ENCODE assay signal across 3 cellular contexts in the genomic region with DNA sequence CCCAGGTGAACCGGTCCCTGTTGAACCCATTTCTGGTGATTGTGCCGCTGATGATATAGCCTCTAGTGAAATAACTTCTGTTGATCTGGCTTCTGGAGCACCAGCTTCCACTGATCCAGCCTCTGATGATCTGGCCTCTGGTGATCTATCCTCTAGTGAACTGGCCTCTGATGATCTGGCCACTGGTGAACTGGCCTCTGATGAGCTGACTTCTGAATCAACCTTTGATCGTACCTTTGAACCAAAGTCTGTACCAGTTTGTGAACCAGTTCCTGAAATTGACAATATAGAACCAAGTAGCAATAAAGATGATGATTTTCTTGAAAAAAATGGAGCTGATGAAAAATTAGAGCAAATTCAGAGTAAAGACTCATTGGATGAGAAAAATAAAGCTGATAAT.
TF ChIP-seq lines count a peak whose summit lies in the region.

No MANE protein-coding gene starts in this region.

TF ChIP-seq in liver, 16 proteins besides CTCF, POLR2A, EP300 and RAD21:
- TF ChIP-seq, protein P1, sequence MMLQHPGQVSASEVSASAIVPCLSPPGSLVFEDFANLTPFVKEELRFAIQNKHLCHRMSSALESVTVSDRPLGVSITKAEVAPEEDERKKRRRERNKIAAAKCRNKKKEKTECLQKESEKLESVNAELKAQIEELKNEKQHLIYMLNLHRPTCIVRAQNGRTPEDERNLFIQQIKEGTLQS (IDR thresholded peaks at IDR 0.05) = no peak
- peak; percentile 46 to 63 for TF ChIP-seq HNF4A (conservative IDR thresholded peaks at IDR 0.05)

TF ChIP-seq in HepG2, 621 proteins besides CTCF, POLR2A, EP300 and RAD21:
- TF ChIP-seq, protein P2, sequence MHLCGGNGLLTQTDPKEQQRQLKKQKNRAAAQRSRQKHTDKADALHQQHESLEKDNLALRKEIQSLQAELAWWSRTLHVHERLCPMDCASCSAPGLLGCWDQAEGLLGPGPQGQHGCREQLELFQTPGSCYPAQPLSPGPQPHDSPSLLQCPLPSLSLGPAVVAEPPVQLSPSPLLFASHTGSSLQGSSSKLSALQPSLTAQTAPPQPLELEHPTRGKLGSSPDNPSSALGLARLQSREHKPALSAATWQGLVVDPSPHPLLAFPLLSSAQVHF (CRISPR knock-in tag; IDR thresholded peaks at IDR 0.05) = no peak
- TF ChIP-seq, protein P3, sequence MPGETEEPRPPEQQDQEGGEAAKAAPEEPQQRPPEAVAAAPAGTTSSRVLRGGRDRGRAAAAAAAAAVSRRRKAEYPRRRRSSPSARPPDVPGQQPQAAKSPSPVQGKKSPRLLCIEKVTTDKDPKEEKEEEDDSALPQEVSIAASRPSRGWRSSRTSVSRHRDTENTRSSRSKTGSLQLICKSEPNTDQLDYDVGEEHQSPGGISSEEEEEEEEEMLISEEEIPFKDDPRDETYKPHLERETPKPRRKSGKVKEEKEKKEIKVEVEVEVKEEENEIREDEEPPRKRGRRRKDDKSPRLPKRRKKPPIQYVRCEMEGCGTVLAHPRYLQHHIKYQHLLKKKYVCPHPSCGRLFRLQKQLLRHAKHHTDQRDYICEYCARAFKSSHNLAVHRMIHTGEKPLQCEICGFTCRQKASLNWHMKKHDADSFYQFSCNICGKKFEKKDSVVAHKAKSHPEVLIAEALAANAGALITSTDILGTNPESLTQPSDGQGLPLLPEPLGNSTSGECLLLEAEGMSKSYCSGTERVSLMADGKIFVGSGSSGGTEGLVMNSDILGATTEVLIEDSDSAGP (CRISPR knock-in tag; IDR thresholded peaks at IDR 0.05; ENCODE audit: borderline replicate concordance) = no peak
- TF ChIP-seq RXRA (CRISPR knock-in tag; IDR thresholded peaks at IDR 0.05) (no peak), RNF2 (conservative IDR thresholded peaks at IDR 0.05; ENCODE audit: low read depth) (no peak), ZSCAN29 (CRISPR knock-in tag; conservative IDR thresholded peaks at IDR 0.05) (no peak)
- TF ChIP-seq, protein P4, sequence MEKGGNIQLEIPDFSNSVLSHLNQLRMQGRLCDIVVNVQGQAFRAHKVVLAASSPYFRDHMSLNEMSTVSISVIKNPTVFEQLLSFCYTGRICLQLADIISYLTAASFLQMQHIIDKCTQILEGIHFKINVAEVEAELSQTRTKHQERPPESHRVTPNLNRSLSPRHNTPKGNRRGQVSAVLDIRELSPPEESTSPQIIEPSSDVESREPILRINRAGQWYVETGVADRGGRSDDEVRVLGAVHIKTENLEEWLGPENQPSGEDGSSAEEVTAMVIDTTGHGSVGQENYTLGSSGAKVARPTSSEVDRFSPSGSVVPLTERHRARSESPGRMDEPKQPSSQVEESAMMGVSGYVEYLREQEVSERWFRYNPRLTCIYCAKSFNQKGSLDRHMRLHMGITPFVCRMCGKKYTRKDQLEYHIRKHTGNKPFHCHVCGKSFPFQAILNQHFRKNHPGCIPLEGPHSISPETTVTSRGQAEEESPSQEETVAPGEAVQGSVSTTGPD (CRISPR knock-in tag; IDR thresholded peaks at IDR 0.05) = no peak

TF ChIP-seq in GM12891, 5 proteins besides CTCF, POLR2A, EP300 and RAD21 (continued from another document):
- no peak for TF ChIP-seq POLR2AphosphoS5 (IDR thresholded peaks at IDR 0.05; ENCODE audit: low read depth, low read length)
- no peak for TF ChIP-seq SPI1 (IDR thresholded peaks at IDR 0.05; ENCODE audit: low read depth, low read length)
- TF ChIP-seq POU2F2 (IDR thresholded peaks at IDR 0.05; ENCODE audit: low read depth, low read length) = no peak
